8 cellular contexts compared by ENCODE assay signal in the genomic region with DNA sequence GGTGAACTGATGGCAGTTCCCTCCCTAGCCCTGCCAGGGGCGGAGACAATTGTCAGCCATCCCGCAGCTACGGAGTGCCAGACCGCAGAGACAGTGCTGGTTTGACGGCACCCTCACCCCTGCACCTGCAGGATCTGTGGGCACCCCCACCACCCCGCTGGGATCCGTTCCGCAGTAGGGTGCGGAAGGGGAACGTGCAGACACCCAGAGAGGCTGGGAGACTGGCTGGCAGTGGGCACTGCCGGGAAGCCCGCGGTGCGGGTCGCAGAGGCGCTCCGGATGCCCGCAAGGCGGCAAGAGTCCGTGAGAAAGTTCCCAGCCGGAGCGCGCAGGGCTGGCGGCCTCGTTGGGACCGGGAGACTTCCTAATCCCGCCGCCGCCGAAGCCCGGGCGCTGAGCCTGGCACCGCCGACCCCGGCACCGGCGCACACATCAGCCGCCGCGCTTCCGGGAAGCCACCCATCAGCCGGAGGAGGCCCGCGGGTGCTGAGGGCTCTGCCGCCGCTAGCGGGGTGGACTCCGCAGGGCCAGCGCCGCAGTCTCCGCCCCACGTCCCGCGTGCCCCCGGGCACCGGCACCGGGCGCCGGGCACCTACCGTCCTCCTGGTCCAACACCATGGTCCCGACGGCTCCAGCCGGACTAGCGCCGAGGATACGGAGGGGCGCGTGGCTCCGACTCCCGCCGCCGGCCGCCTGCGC. TPM values are rescaled to one million over a fixed set of nuclear protein-coding genes. Genes with fewer than 3 reads are reported as not detected.
DNase-seq lines count a peak whose midpoint lies in the region; ATAC-seq, FAIRE-seq and TF ChIP-seq lines count a peak whose summit lies in the region.

No MANE protein-coding gene starts in this region.

- peak overlapping the region; percentile 27 for H3K4me3 ChIP-seq in bronchial epithelial cell (ENCODE audit: low read depth, low read length)
- peak overlapping the region; percentile 29 for H3K4me3 ChIP-seq in mesodermal cell (ENCODE audit: extremely low read depth, insufficient read depth, low read length, poor library complexity, severe bottlenecking)

- peaks cover 27% of the 10 kb centered on the region for H3K27me3 ChIP-seq in bronchial epithelial cell (ENCODE audit: control insufficient read depth, insufficient read depth, low read length)

- peaks cover 16% of the 10 kb centered on the region for H3K4me1 Mint-ChIP-seq in type B pancreatic cell (ENCODE audit: unreplicated experiment)

- peak; percentile 45 for DNase-seq in stimulated activated CD4-positive, alpha-beta T cell treated with anti-CD3 and anti-CD28 coated beads, Interleukin-15, amount 100 ng/mL, for 24 hours
- no peak for DNase-seq in stimulated activated CD4-positive, alpha-beta T cell treated with anti-CD3 and anti-CD28 coated beads, Interleukin-2, amount 100 ng/mL, for 48 hours
- DNase-seq in bronchial epithelial cell (ENCODE audit: low read depth) = no peak
- no peak for DNase-seq in type B pancreatic cell (ENCODE audit: extremely low spot score, unreplicated experiment)
- no peak for DNase-seq in medulla oblongata (ENCODE audit: extremely low spot score)

- peak overlapping the region; percentile 69 for H3K4me3 Mint-ChIP-seq in type B pancreatic cell

- peaks cover 89% of the 10 kb centered on the region for H3K27me3 Mint-ChIP-seq in type B pancreatic cell

- no peaks in the 10 kb centered on the region for H3K9me3 Mint-ChIP-seq in type B pancreatic cell

- H3K36me3 ChIP-seq in bronchial epithelial cell (ENCODE audit: control insufficient read depth, insufficient read depth, low read length) = no peaks in the 10 kb centered on the region
- H3K36me3 ChIP-seq in mesodermal cell (ENCODE audit: control insufficient read depth, insufficient read depth, low read length) = no peaks in the 10 kb centered on the region

- H3K9me3 ChIP-seq in mesodermal cell (ENCODE audit: control insufficient read depth, low read length) = no peaks in the 10 kb centered on the region

- no peak for FAIRE-seq in bronchial epithelial cell (lab: Jason Lieb, UNC)

- no peaks in the 10 kb centered on the region for H3K4me1 ChIP-seq in mesodermal cell (ENCODE audit: control insufficient read depth, insufficient read depth, low read length, poor library complexity, severe bottlenecking)

- H3K27ac Mint-ChIP-seq in type B pancreatic cell = no peak overlapping the region

- no peaks in the 10 kb centered on the region for H3K36me3 Mint-ChIP-seq in type B pancreatic cell

- TF ChIP-seq CTCF in bronchial epithelial cell (IDR thresholded peaks at IDR 0.05; ENCODE audit: insufficient read depth, low read length, severe bottlenecking) (no peak), type B pancreatic cell (conservative IDR thresholded peaks at IDR 0.05) (no peak)

- WGBS in mesodermal cell (ENCODE audit: insufficient coverage in 2 of 2), 2 experiments = 3 to 4% methylated on average over 60 to 68 of the region's 74 CpGs

- no peak for ATAC-seq in GM21723 (IDR thresholded peaks at IDR 0.05; ENCODE audit: unreplicated experiment)
- no peak for ATAC-seq in HG03432 (IDR thresholded peaks at IDR 0.05; ENCODE audit: unreplicated experiment)

- no peak overlapping the region for H3K27ac ChIP-seq in mesodermal cell (ENCODE audit: low read depth, low read length, severe bottlenecking)

RNA-seq across cellular contexts. Expression of a gene that starts 4.3 kb away (rescaled TPM):
- total RNA-seq in bronchial epithelial cell = not detected in 2 replicates
- 0.44 TPM for polyA plus RNA-seq in mesodermal cell (2013, experiment 1 of 2)
- 0.56 TPM for polyA plus RNA-seq in mesodermal cell (2013, experiment 2 of 2)
- total RNA-seq in type B pancreatic cell (ENCODE audit: low replicate concordance) = 2.1 and 2.7 TPM in 2 replicates
